In genomic region chr18:2368102-2368501, GRCh38 we compare ENCODE assay signal across 3 cellular contexts.
"Had no signal": no experiment of that assay in that cellular context is flagged by ENCODE, and none has a peak within 500 bp of the region (broad histone marks: within the 10 kb centered on the region; RNA-seq: fewer than 3 reads in every experiment).

No MANE protein-coding gene starts in this region.

- H3K4me3 ChIP-seq: GM12878 had no signal

- ATAC-seq: GM12878 had no signal

- DNase-seq: GDM1, GF-D8 had no signal
